9 cellular contexts compared by ENCODE assay signal in the genomic region with DNA sequence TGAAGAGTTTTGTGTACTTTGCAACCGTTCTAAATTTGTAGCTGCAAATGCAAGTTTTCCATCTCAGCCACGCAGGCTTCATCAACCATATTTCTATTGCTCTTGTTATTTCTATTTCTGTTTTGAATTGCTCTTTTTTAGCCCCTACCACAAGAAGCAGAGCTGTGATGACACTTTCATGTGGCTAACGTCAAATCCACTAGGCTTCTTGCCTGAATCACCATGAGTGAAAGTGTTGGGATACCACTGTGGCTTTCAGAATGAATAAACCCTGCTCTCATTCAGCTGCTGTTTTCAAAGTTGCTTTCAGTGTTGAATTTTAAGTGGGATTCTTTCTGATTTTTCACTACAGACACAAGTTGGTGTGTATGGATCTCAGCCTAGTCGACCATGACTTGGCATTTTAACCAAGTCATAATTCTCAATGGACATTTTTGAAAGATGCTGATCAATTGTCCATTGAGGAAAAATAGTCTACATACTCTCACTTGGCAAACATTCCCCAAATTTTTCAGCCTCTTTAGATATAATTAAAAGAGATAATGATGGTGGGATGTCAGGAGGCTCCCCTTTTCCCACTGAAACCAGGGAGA. TPM values are rescaled to one million over a fixed set of nuclear protein-coding genes. Genes with fewer than 3 reads are reported as not detected.
DNase-seq lines count a peak whose midpoint lies in the region; ATAC-seq, FAIRE-seq and TF ChIP-seq lines count a peak whose summit lies in the region.
"Had no signal": no experiment of that assay in that cellular context is flagged by ENCODE, and none has a peak within 500 bp of the region (broad histone marks: within the 10 kb centered on the region; RNA-seq: fewer than 3 reads in every experiment).

No MANE protein-coding gene starts in this region.

- TF ChIP-seq CTCF in astrocyte of the spinal cord (IDR thresholded peaks at IDR 0.05; ENCODE audit: low read depth, low read length) (no peak), mesothelial cell of epicardium (IDR thresholded peaks at IDR 0.05; ENCODE audit: unreplicated experiment) (no peak)

- H3K4me3 Mint-ChIP-seq in mesothelial cell of epicardium = no peak overlapping the region
- H3K4me3 Mint-ChIP-seq: activated naive CD4-positive, alpha-beta T cell treated with anti-CD3 and anti-CD28 coated beads, Interleukin-2, amount 50 U/mL, for 24 hours had no signal

- H3K9me3 Mint-ChIP-seq in mesothelial cell of epicardium = no peaks in the 10 kb centered on the region
- H3K9me3 Mint-ChIP-seq: activated naive CD4-positive, alpha-beta T cell treated with anti-CD3 and anti-CD28 coated beads, Interleukin-2, amount 50 U/mL, for 24 hours had no signal

- H3K4me3 ChIP-seq in astrocyte of the spinal cord (ENCODE audit: low read depth, low read length) = no peak overlapping the region

- no peak for DNase-seq in GM18507 (ENCODE audit: extremely low spot score, insufficient read length, low read depth)
- peak; percentile 36 for DNase-seq in astrocyte of the spinal cord (ENCODE audit: low read depth, low spot score)
- DNase-seq in mesothelial cell of epicardium (ENCODE audit: low spot score in 2 of 2, unreplicated experiment in 2 of 2) = no peak
- DNase-seq in SHP77 treated with DMSO at 0.1 percent for 48 hours (lab: John Stamatoyannopoulos, UW) = no peak
- no peak for DNase-seq in islet precursor cell

- H3K4me1 Mint-ChIP-seq in mesothelial cell of epicardium = no peaks in the 10 kb centered on the region

- peak; percentile 66 for FAIRE-seq in GM18507 (lab: Jason Lieb, UNC)

- ATAC-seq in GM19467 (IDR thresholded peaks at IDR 0.05; ENCODE audit: unreplicated experiment) = peak; percentile 78
- peak; percentile 82 for ATAC-seq in HG03159 (IDR thresholded peaks at IDR 0.05; ENCODE audit: unreplicated experiment)
- no peak for ATAC-seq in HG03025 (IDR thresholded peaks at IDR 0.05; ENCODE audit: low FRiP score, unreplicated experiment)

- H3K27ac Mint-ChIP-seq in mesothelial cell of epicardium = no peak overlapping the region
- H3K27ac Mint-ChIP-seq: activated naive CD4-positive, alpha-beta T cell treated with anti-CD3 and anti-CD28 coated beads, Interleukin-2, amount 50 U/mL, for 24 hours had no signal

- in situ Hi-C loops in astrocyte of the spinal cord (cut with HindIII; ENCODE audit: low sequenced_read_pairs) = no loop called here

- peaks cover 14% of the 10 kb centered on the region for H3K27me3 Mint-ChIP-seq in mesothelial cell of epicardium (ENCODE audit: low read depth)

- H3K36me3 Mint-ChIP-seq in mesothelial cell of epicardium = no peaks in the 10 kb centered on the region

RNA-seq across cellular contexts. Expression of a gene that starts 41.0 kb away (rescaled TPM):
- total RNA-seq in mesothelial cell of epicardium = 78.5 to 90.0 TPM (median 88.3 TPM) in 3 replicates
